ENCODE assay signal across 9 cellular contexts in the genomic region with DNA sequence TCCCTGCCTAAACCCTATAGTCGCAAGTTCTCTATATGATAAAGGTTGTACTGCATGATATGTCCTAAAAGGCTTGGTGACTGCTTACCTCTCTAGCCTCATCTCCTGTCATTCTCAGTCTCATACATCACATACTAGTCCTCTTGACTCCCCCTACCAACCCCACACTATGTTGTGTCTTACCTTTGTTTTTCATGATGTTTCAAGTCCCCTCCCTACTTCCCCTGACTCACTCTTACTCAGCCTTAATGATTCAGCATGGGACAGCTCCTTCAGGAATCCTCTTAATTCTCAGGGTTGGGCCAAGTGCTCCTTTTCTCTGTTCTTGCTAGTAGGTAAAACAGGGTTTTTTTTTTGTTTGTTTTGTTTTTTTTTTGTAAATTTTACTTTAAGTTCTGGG. TPM values are rescaled to one million over a fixed set of nuclear protein-coding genes. Genes with fewer than 3 reads are reported as not detected.
A peak's percentile ranks its signal among the peaks of the same experiment; 100 is the strongest.
DNase-seq lines count a peak whose midpoint lies in the region; ATAC-seq and TF ChIP-seq lines count a peak whose summit lies in the region.
"Had no signal": no experiment of that assay in that cellular context is flagged by ENCODE, and none has a peak within 500 bp of the region (broad histone marks: within the 10 kb centered on the region; RNA-seq: fewer than 3 reads in every experiment).

No MANE protein-coding gene starts in this region.

- H3K27me3 ChIP-seq in kidney epithelial cell (ENCODE audit: control insufficient read depth, insufficient read depth, low read length) (no peaks in the 10 kb centered on the region), tibial nerve (no peaks in the 10 kb centered on the region)
- H3K27me3 ChIP-seq: heart right ventricle had no signal

- TF ChIP-seq EP300 in tibial nerve (IDR thresholded peaks at IDR 0.05), result no peak

- TF ChIP-seq CTCF in AG10803 (conservative IDR thresholded peaks at IDR 0.05; ENCODE audit: low read length) (no peak), kidney epithelial cell (IDR thresholded peaks at IDR 0.05; ENCODE audit: insufficient read depth, low read length, poor library complexity, severe bottlenecking) (no peak), tibial nerve (IDR thresholded peaks at IDR 0.05) (no peak)

- WGBS in tibial nerve, 2 donors, result 87 to 100% methylated on average over 1 of the region's 1 CpG

- TF ChIP-seq POLR2A in tibial nerve (IDR thresholded peaks at IDR 0.05), result no peak

- H3K4me3 ChIP-seq in AG10803 (ENCODE audit: low read length) (no peak overlapping the region), kidney epithelial cell (ENCODE audit: low read depth, low read length) (no peak overlapping the region), tibial nerve (no peak overlapping the region)
- H3K4me3 ChIP-seq: heart right ventricle had no signal

- DNase-seq in AG10803 (ENCODE audit: low read depth), result peak; percentile 54
- peak; percentile 48 for DNase-seq in HS-27A (ENCODE audit: low read depth)
- DNase-seq in amniotic epithelial cell (ENCODE audit: low read depth), result peak; percentile 79
- peak; percentile 80 for DNase-seq in kidney epithelial cell (ENCODE audit: low read depth)
- no peak for DNase-seq in tibial nerve (ENCODE audit: low spot score in 2 of 2)
- no peak for DNase-seq in NOMO-1 treated with dmso at 0.1 percent for 144 hours (lab: John Stamatoyannopoulos, UW; ENCODE audit: unreplicated experiment)
- DNase-seq: heart right ventricle had no signal

- H3K27ac ChIP-seq in tibial nerve, result no peak overlapping the region
- H3K27ac ChIP-seq: heart right ventricle had no signal

- H3K4me1 ChIP-seq in tibial nerve, result peaks cover 0 to 38% (median 19%) of the 10 kb centered on the region in 4 donors

- H3K36me3 ChIP-seq in kidney epithelial cell (ENCODE audit: control insufficient read depth, insufficient read depth, low read length), result no peaks in the 10 kb centered on the region
- H3K36me3 ChIP-seq in tibial nerve, result no peaks in the 10 kb centered on the region
- H3K36me3 ChIP-seq: heart right ventricle had no signal

- ATAC-seq in HG03139 (IDR thresholded peaks at IDR 0.05; ENCODE audit: unreplicated experiment), result no peak
- no peak for ATAC-seq in HG02852 (IDR thresholded peaks at IDR 0.05; ENCODE audit: unreplicated experiment)

- no peaks in the 10 kb centered on the region for H3K9me3 ChIP-seq in tibial nerve
- H3K9me3 ChIP-seq: heart right ventricle had no signal

RNA-seq across cellular contexts. Expression of a gene that starts 49.6 kb away (rescaled TPM):
- total RNA-seq in kidney epithelial cell (48.6 and 51.7 TPM in 2 replicates), tibial nerve (100 to 1,000 TPM in 1 of 4 donors, 10 to 100 TPM in 3; 66.6 to 101 (median 87.4) TPM)

Comparison
In these comparisons a context has a peak if more than half of its experiments do, and no peak if none do; other contexts are left out.
1. DNase-seq: peak in AG10803 (single experiment), HS-27A (single experiment), amniotic epithelial cell (single experiment) and kidney epithelial cell (single experiment); none in tibial nerve (0 of 2) and NOMO-1 treated with dmso at 0.1 percent for 144 hours (single experiment).